ENCODE assay signal across 9 cellular contexts in genomic region chr1:155307247-155307740, GRCh38. TPM values are rescaled to one million over a fixed set of nuclear protein-coding genes. Genes with fewer than 3 reads are reported as not detected.
DNase-seq lines count a peak whose midpoint lies in the region; ATAC-seq and TF ChIP-seq lines count a peak whose summit lies in the region.
"Had no signal": no experiment of that assay in that cellular context is flagged by ENCODE, and none has a peak within 500 bp of the region (broad histone marks: within the 10 kb centered on the region; RNA-seq: fewer than 3 reads in every experiment).

No MANE protein-coding gene starts in this region.

- no peaks in the 10 kb centered on the region for H3K9me3 Mint-ChIP-seq in CD4-positive, alpha-beta memory T cell
- no peaks in the 10 kb centered on the region for H3K9me3 Mint-ChIP-seq in HFFc6

- TF ChIP-seq CTCF in HFFc6 (IDR thresholded peaks at IDR 0.05) (peak; percentile 68; the same call in 1 of the 2 replicates), foreskin fibroblast (IDR thresholded peaks at IDR 0.05; ENCODE audit: low read depth, low read length) (peak; percentile 24)

- peak overlapping the region; percentile 90 for H3K27ac ChIP-seq in CD4-positive, alpha-beta memory T cell (ENCODE audit: low read depth, low read length)

- H3K4me1 ChIP-seq in CD4-positive, alpha-beta memory T cell (ENCODE audit: insufficient read depth, low read length), result peaks cover 22% of the 10 kb centered on the region

- peaks cover 0 to 3% of the 10 kb centered on the region in 2 donors for H3K27me3 Mint-ChIP-seq in CD4-positive, alpha-beta memory T cell
- peaks cover 10% of the 10 kb centered on the region for H3K27me3 Mint-ChIP-seq in HFFc6 (ENCODE audit: insufficient read depth)

- no peak for ATAC-seq in GM21619 (IDR thresholded peaks at IDR 0.05; ENCODE audit: unreplicated experiment)

- peak overlapping the region; percentile 54 to 96 (median 83) for H3K27ac Mint-ChIP-seq in CD4-positive, alpha-beta memory T cell
- peak overlapping the region; percentile 59; the same call in 1 of the 2 replicates for H3K27ac Mint-ChIP-seq in HFFc6

- no peak overlapping the region for H3K4me3 ChIP-seq in CD4-positive, alpha-beta memory T cell (ENCODE audit: low read length in 2 of 2)
- no peak overlapping the region for H3K4me3 ChIP-seq in foreskin fibroblast (ENCODE audit: low read depth in 1 of 2, low read length in 2 of 2)

- H3K36me3 Mint-ChIP-seq in CD4-positive, alpha-beta memory T cell, result peaks cover 2 to 17% of the 10 kb centered on the region in 2 donors
- H3K36me3 Mint-ChIP-seq in HFFc6 (ENCODE audit: low read depth), result 0 out of 2 replicates have a peak, but pooled peaks cover 4% of the 10 kb centered on the region

- peaks cover 16 to 35% (median 23%) of the 10 kb centered on the region in 4 donors for H3K4me1 Mint-ChIP-seq in CD4-positive, alpha-beta memory T cell
- peaks cover 24% of the 10 kb centered on the region for H3K4me1 Mint-ChIP-seq in HFFc6 (ENCODE audit: low read depth)

- no peak for DNase-seq in CD4-positive, alpha-beta memory T cell
- DNase-seq in HFFc6, result peak; percentile 42
- peak; percentile 25 for DNase-seq in SKM-1 treated with dmso at 0.1 percent for 144 hours (lab: John Stamatoyannopoulos, UW; ENCODE audit: unreplicated experiment)
- peak in 1 of 2 donors; percentile 74 for DNase-seq in foreskin fibroblast
- no peak for DNase-seq in stimulated activated CD4-positive, alpha-beta T cell treated with anti-CD3 and anti-CD28 coated beads, Interleukin-1b, Interleukin-23, amount 100 ng/mL, for 48 hours
- DNase-seq in iPS-NIHi11 (ENCODE audit: low spot score), result no peak
- no peak for DNase-seq in T-helper 9 cell

- no peaks in the 10 kb centered on the region for H3K27me3 ChIP-seq in CD4-positive, alpha-beta memory T cell (ENCODE audit: insufficient read depth, low read length)
- H3K27me3 ChIP-seq: SJSA1 had no signal

- CTCF ChIA-PET in CD4-positive, alpha-beta memory T cell (lab: Charles Lee; ENCODE audit: partially characterized antibody), result interaction anchor here (0.8 to 3.0 kb wide), 6 partner anchors 15 to 100 kb away, joined by 4 to 27 read pairs (median 6); no protein-coding TSS in a partner anchor

- peak overlapping the region in 3 of 8 donors; percentile 25 to 99 (median 48) for H3K4me3 Mint-ChIP-seq in CD4-positive, alpha-beta memory T cell
- no peak overlapping the region for H3K4me3 Mint-ChIP-seq in HFFc6

- H3K36me3 ChIP-seq in CD4-positive, alpha-beta memory T cell (ENCODE audit: insufficient read depth, low read length), result no peaks in the 10 kb centered on the region

- POLR2A ChIA-PET in CD4-positive, alpha-beta memory T cell (lab: Charles Lee; ENCODE audit: partially characterized antibody), result interaction anchor here (0.8 to 1.8 kb wide), 10 partner anchors 10 to 256 kb away, joined by 3 to 14 read pairs (median 6); partner anchors contain the start of genes CLK2, RUSC1 and SCAMP3

- no peaks in the 10 kb centered on the region for H3K9me3 ChIP-seq in CD4-positive, alpha-beta memory T cell (ENCODE audit: control insufficient read depth in 1 of 2, low read length in 2 of 2)
- H3K9me3 ChIP-seq: SJSA1 had no signal

- intact Hi-C loops in CD4-positive, alpha-beta memory T cell (cut with micrococcal nuclease), result loop anchor here (5.0 kb wide), 1 partner anchor 115 kb away; no protein-coding TSS in a partner anchor

RNA-seq across cellular contexts. Expression of gene FDPS, which starts 1.4 kb away (rescaled TPM):
- total RNA-seq in CD4-positive, alpha-beta memory T cell, result 10 to 100 TPM; 82.8 to 91.3 TPM
- polyA plus RNA-seq in CD4-positive, alpha-beta memory T cell, result 100 to 1,000 TPM; 100 to 157 TPM
- total RNA-seq in HFFc6 (2021; fragmentation: NEBNext Ultra II Directional; extraction: Animal tissue kit (Norgen Biotek cat#: 25700)), result 100 to 1,000 TPM; 117 to 147 (median 127) TPM

RNA-seq across cellular contexts. Expression of gene PKLR, which starts 6.1 kb away (rescaled TPM):
- not detected for total RNA-seq in CD4-positive, alpha-beta memory T cell
- polyA plus RNA-seq in CD4-positive, alpha-beta memory T cell, result not detected
- total RNA-seq in HFFc6 (2021; fragmentation: NEBNext Ultra II Directional; extraction: Animal tissue kit (Norgen Biotek cat#: 25700)), result not detected
- total RNA-seq: SJSA1 had no signal

RNA-seq across cellular contexts. Expression of gene RUSC1, which starts 13.4 kb away (rescaled TPM):
- total RNA-seq in CD4-positive, alpha-beta memory T cell, result 10 to 100 TPM; 20.0 to 20.1 TPM
- polyA plus RNA-seq in CD4-positive, alpha-beta memory T cell, result 10 to 100 TPM in 1 of 2 donors, 1 to 10 TPM in 1; 6.8 to 11.8 TPM
- total RNA-seq in HFFc6 (2021; fragmentation: NEBNext Ultra II Directional; extraction: Animal tissue kit (Norgen Biotek cat#: 25700)), result 10 to 100 TPM; 26.6 to 36.0 (median 32.9) TPM

RNA-seq across cellular contexts. Expression of gene HCN3, which starts 30.0 kb away (rescaled TPM):
- 1 to 10 TPM; 4.9 to 5.3 TPM for total RNA-seq in CD4-positive, alpha-beta memory T cell
- polyA plus RNA-seq in CD4-positive, alpha-beta memory T cell, result under 1 TPM; 0.10 to 0.41 TPM
- 1 to 10 TPM; 1.3 to 1.6 (median 1.5) TPM for total RNA-seq in HFFc6 (2021; fragmentation: NEBNext Ultra II Directional; extraction: Animal tissue kit (Norgen Biotek cat#: 25700))

RNA-seq across cellular contexts. Expression of gene CLK2, which starts 34.0 kb away (rescaled TPM):
- 100 to 1,000 TPM; 123 to 126 TPM for total RNA-seq in CD4-positive, alpha-beta memory T cell
- 10 to 100 TPM; 11.4 to 21.5 TPM for polyA plus RNA-seq in CD4-positive, alpha-beta memory T cell
- 10 to 100 TPM; 24.8 to 32.8 (median 30.0) TPM for total RNA-seq in HFFc6 (2021; fragmentation: NEBNext Ultra II Directional; extraction: Animal tissue kit (Norgen Biotek cat#: 25700))

Comparison
In these comparisons a context has a peak if more than half of its experiments do, and no peak if none do; other contexts are left out.
1. DNase-seq: peak in HFFc6 (single experiment) and SKM-1 treated with dmso at 0.1 percent for 144 hours (single experiment); none in CD4-positive, alpha-beta memory T cell (0 of 5), stimulated activated CD4-positive, alpha-beta T cell treated with anti-CD3 and anti-CD28 coated beads, Interleukin-1b, Interleukin-23, amount 100 ng/mL, for 48 hours (single experiment), iPS-NIHi11 (single experiment) and T-helper 9 cell (single experiment).